In the genomic region with DNA sequence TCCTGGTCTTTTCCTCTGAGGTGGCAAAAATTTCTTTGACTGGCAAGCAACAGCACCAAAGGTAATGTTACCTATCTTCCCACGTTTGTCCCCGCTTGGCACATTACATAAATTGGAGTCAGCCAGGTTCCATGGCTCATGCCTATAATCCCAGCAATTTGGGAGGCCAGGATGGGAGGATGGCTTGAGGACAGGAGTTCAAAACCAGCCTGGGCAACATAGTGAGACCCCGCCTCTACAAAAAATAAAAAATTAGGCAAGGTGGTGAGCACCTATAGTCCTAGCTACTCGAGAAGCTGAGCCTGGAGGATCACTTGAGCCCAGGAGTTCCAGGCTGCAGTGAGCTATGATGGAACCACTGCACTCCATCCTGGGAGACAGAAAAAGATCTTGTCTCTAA, we compare ENCODE assay signal across 16 cellular contexts.
"Had no signal": no experiment of that assay in that cellular context is flagged by ENCODE, and none has a peak within 500 bp of the region (broad histone marks: within the 10 kb centered on the region; RNA-seq: fewer than 3 reads in every experiment).

No MANE protein-coding gene starts in this region.

- H3K9me3 ChIP-seq: colonic mucosa, esophagus squamous epithelium, gastroesophageal sphincter, heart left ventricle, left lung, lower lobe of right lung, mucosa of descending colon had no signal

- DNase-seq: cortex of kidney; effector CD8-positive, alpha-beta T cell; endodermal cell; esophagus squamous epithelium; heart left ventricle; islet precursor cell; kidney; left colon; left lung; left ventricle myocardium superior; lower lobe of right lung had no signal

- H3K36me3 ChIP-seq: colonic mucosa, esophagus squamous epithelium, gastroesophageal sphincter, heart left ventricle, left lung, lower lobe of right lung had no signal

- H3K27ac ChIP-seq: colonic mucosa, epithelial cell of prostate, esophagus squamous epithelium, gastroesophageal sphincter, heart left ventricle, hepatocyte, left lung, lower lobe of right lung had no signal

- H3K4me1 ChIP-seq: colonic mucosa, gastroesophageal sphincter, left lung, lower lobe of right lung had no signal

- H3K4me3 ChIP-seq: colonic mucosa, esophagus squamous epithelium, gastroesophageal sphincter, heart left ventricle, hepatocyte, left lung, lower lobe of right lung, mucosa of descending colon had no signal
